ENCODE assay signal across 8 cellular contexts in genomic region chr20:1465470-1466210, GRCh38. TPM values are rescaled to one million over a fixed set of nuclear protein-coding genes. Genes with fewer than 3 reads are reported as not detected.
DNase-seq lines count a peak whose midpoint lies in the region; ATAC-seq and TF ChIP-seq lines count a peak whose summit lies in the region.

No MANE protein-coding gene starts in this region.

- H3K36me3 Mint-ChIP-seq in activated naive CD4-positive, alpha-beta T cell treated with anti-CD3 and anti-CD28 coated beads, Interleukin-2, amount 50 U/mL, for 72 hours = peaks cover 6% of the 10 kb centered on the region in 2 donors

- no peak for TF ChIP-seq CTCF in GM10266 (IDR thresholded peaks at IDR 0.05; ENCODE audit: control insufficient read depth, insufficient read depth, low read depth, missing control alignments)

- H3K9me3 ChIP-seq in stomach smooth muscle (ENCODE audit: control insufficient read depth in 2 of 2, low read length in 2 of 2) = no peaks in the 10 kb centered on the region

- H3K9me3 Mint-ChIP-seq in activated naive CD4-positive, alpha-beta T cell treated with anti-CD3 and anti-CD28 coated beads, Interleukin-2, amount 50 U/mL, for 72 hours = no peaks in the 10 kb centered on the region

- H3K27ac ChIP-seq in stomach smooth muscle (ENCODE audit: low read length) = peak overlapping the region; percentile 71

- no peak for ATAC-seq in activated naive CD4-positive, alpha-beta T cell treated with anti-CD3 and anti-CD28 coated beads, Interleukin-2, amount 50 U/mL, for 72 hours
- ATAC-seq in HG02981 (IDR thresholded peaks at IDR 0.05; ENCODE audit: unreplicated experiment) = no peak

- peaks cover 29% of the 10 kb centered on the region for H3K4me1 ChIP-seq in stomach smooth muscle (ENCODE audit: control insufficient read depth, insufficient read depth, low read length)

- H3K4me3 ChIP-seq in stomach smooth muscle (ENCODE audit: low read length in 2 of 2) = peak overlapping the region; percentile 89 to 96

- H3K36me3 ChIP-seq in stomach smooth muscle (ENCODE audit: control insufficient read depth in 2 of 2, insufficient read depth in 2 of 2, low read length in 2 of 2) = peaks cover 13 to 18% of the 10 kb centered on the region in 2 donors

- peak; percentile 33 for DNase-seq in DMS53 (lab: John Stamatoyannopoulos, UW)
- DNase-seq in DMS53 treated with DMSO at 0.1 percent for 48 hours (lab: John Stamatoyannopoulos, UW; ENCODE audit: unreplicated experiment) = no peak
- no peak for DNase-seq in activated naive CD4-positive, alpha-beta T cell treated with anti-CD3 and anti-CD28 coated beads, Interleukin-2, amount 50 U/mL, for 72 hours (ENCODE audit: low spot score in 2 of 2)
- peak; percentile 4 for DNase-seq in islet precursor cell
- DNase-seq in GM10266 (ENCODE audit: extremely low spot score) = no peak
- DNase-seq in NCI-H187 (lab: John Stamatoyannopoulos, UW) = no peak

- peak overlapping the region; percentile 62 to 87 for H3K27ac Mint-ChIP-seq in activated naive CD4-positive, alpha-beta T cell treated with anti-CD3 and anti-CD28 coated beads, Interleukin-2, amount 50 U/mL, for 72 hours

- H3K27me3 ChIP-seq in stomach smooth muscle (ENCODE audit: control insufficient read depth in 1 of 2, insufficient read depth in 2 of 2, low read length in 2 of 2) = no peaks in the 10 kb centered on the region

- H3K9ac ChIP-seq in stomach smooth muscle (ENCODE audit: low read length in 2 of 2) = peak overlapping the region; percentile 63 to 75

RNA-seq across cellular contexts. Expression of gene NSFL1C, which starts 1.0 kb away (rescaled TPM):
- total RNA-seq in activated naive CD4-positive, alpha-beta T cell treated with anti-CD3 and anti-CD28 coated beads, Interleukin-2, amount 50 U/mL, for 72 hours = 10 to 100 TPM; 40.1 to 70.1 TPM

RNA-seq across cellular contexts. Expression of gene SIRPB2, which starts 25.6 kb away (rescaled TPM):
- total RNA-seq in activated naive CD4-positive, alpha-beta T cell treated with anti-CD3 and anti-CD28 coated beads, Interleukin-2, amount 50 U/mL, for 72 hours = not detected

Comparison
In these comparisons a context has a peak if more than half of its experiments do, and no peak if none do; other contexts are left out.
1. DNase-seq: peak in DMS53 (single experiment) and islet precursor cell (single experiment); none in DMS53 treated with DMSO at 0.1 percent for 48 hours (single experiment), activated naive CD4-positive, alpha-beta T cell treated with anti-CD3 and anti-CD28 coated beads, Interleukin-2, amount 50 U/mL, for 72 hours (0 of 2), GM10266 (single experiment) and NCI-H187 (0 of 2).